ENCODE assay signal across 24 cellular contexts in genomic region chr13:25725104-25725503, GRCh38.
A peak's percentile ranks its signal among the peaks of the same experiment; 100 is the strongest.
DNase-seq lines count a peak whose midpoint lies in the region; ATAC-seq and TF ChIP-seq lines count a peak whose summit lies in the region.
"Had no signal": no experiment of that assay in that cellular context is flagged by ENCODE, and none has a peak within 500 bp of the region (broad histone marks: within the 10 kb centered on the region; RNA-seq: fewer than 3 reads in every experiment).

No MANE protein-coding gene starts in this region.

- H3K4me1 Mint-ChIP-seq in endodermal cell: peaks cover 12% of the 10 kb centered on the region

- H3K27me3 Mint-ChIP-seq in endodermal cell (ENCODE audit: insufficient read depth): no peaks in the 10 kb centered on the region
- H3K27me3 Mint-ChIP-seq: CD4-positive, CD25-positive, alpha-beta regulatory T cell had no signal

- H3K79me2 ChIP-seq in PC-3 (ENCODE audit: low read length): no peaks in the 10 kb centered on the region
- H3K79me2 ChIP-seq in PC-9 (ENCODE audit: low read depth): no peaks in the 10 kb centered on the region

- 87 to 100% methylated on average over 2 to 3 of the region's 3 CpGs for WGBS in endodermal cell (ENCODE audit: insufficient coverage in 1 of 2, insufficient read length in 1 of 2), 2 experiments
- WGBS in thyroid gland, 2 donors: 86 to 92% methylated on average over 3 of the region's 3 CpGs

- no peak overlapping the region for H2AFZ ChIP-seq in PC-3 (ENCODE audit: low read length)
- H2AFZ ChIP-seq in PC-9: no peak overlapping the region

- DNase-seq in PC-3: no peak
- no peak for DNase-seq in endodermal cell
- no peak for DNase-seq in PC-9
- DNase-seq in thyroid gland: no peak
- no peak for DNase-seq in foreskin fibroblast
- DNase-seq: CD4-positive, CD25-positive, alpha-beta regulatory T cell; DMS153; H7; KG1; NCI-H1092 treated with DMSO at 0.1 percent for 48 hours; NCI-H1436; NCI-H187 treated with DMSO at 0.1 percent for 48 hours; NCI-H2107; NCI-H524; NCI-H748 treated with DMSO at 0.1 percent for 48 hours; NK-92 treated with Interleukin-12 subunit alpha and Interleukin-12 subunit beta, amount 100 ng/mL, for 24 hours; SHP77 had no signal

- CTCF ChIA-PET in PC-3 (lab: Charles Lee): no interaction called here
- CTCF ChIA-PET in PC-9 (lab: Charles Lee): no interaction called here

- H3K9me2 ChIP-seq in PC-3 (replicated peaks; ENCODE audit: low read length) (no peaks in the 10 kb centered on the region), PC-9 (ENCODE audit: insufficient read depth) (no peaks in the 10 kb centered on the region)

- BruUV-seq in PC-3 (replicated peaks; lab: Mats Ljungman, UMichigan) (no TSS peak), PC-9 (replicated peaks; lab: Mats Ljungman, UMichigan) (no TSS peak)

- POLR2A ChIA-PET in PC-3 (lab: Charles Lee; ENCODE audit: unreplicated experiment): no interaction called here
- POLR2A ChIA-PET in PC-9 (lab: Charles Lee; ENCODE audit: unreplicated experiment): no interaction called here

- H3K27me3 ChIP-seq in PC-3 (ENCODE audit: low read length): no peaks in the 10 kb centered on the region; the same call in 1 of the 2 replicates
- no peaks in the 10 kb centered on the region for H3K27me3 ChIP-seq in endodermal cell (ENCODE audit: control insufficient read depth, insufficient read depth, low read length, poor library complexity, severe bottlenecking)
- peaks cover 42% of the 10 kb centered on the region for H3K27me3 ChIP-seq in PC-9 (ENCODE audit: insufficient read depth, low read depth)
- no peaks in the 10 kb centered on the region for H3K27me3 ChIP-seq in thyroid gland
- H3K27me3 ChIP-seq: BLaER1 had no signal

- no peak overlapping the region for H3K4me3 ChIP-seq in PC-3 (ENCODE audit: low read length)
- H3K4me3 ChIP-seq in endodermal cell (ENCODE audit: low read length): no peak overlapping the region
- H3K4me3 ChIP-seq in PC-9: no peak overlapping the region
- no peak overlapping the region for H3K4me3 ChIP-seq in thyroid gland (replicated peaks in 1 of 3)
- no peak overlapping the region for H3K4me3 ChIP-seq in foreskin fibroblast (ENCODE audit: low read depth in 1 of 2, low read length in 2 of 2)
- H3K4me3 ChIP-seq: BLaER1, SK-N-MC had no signal

- H3K4me2 ChIP-seq in PC-3 (ENCODE audit: low read length) (no peak overlapping the region), PC-9 (no peak overlapping the region)
- H3K4me2 ChIP-seq: BLaER1 had no signal

- no peaks in the 10 kb centered on the region for H3K36me3 Mint-ChIP-seq in endodermal cell (ENCODE audit: low read depth)
- H3K36me3 Mint-ChIP-seq: CD4-positive, CD25-positive, alpha-beta regulatory T cell had no signal

- H3F3A ChIP-seq in PC-3 (ENCODE audit: low read length, unreplicated experiment) (no peaks in the 10 kb centered on the region), PC-9 (ENCODE audit: insufficient read depth, low read depth) (no peaks in the 10 kb centered on the region)

- 0 out of 2 replicates have a peak, but pooled peaks have one; percentile 4 for TF ChIP-seq CTCF in 22Rv1 (IDR thresholded peaks at IDR 0.05)
- 0 out of 2 replicates have a peak, but pooled peaks have one; percentile 12 for TF ChIP-seq CTCF in PC-3 (conservative IDR thresholded peaks at IDR 0.05; ENCODE audit: low read depth, low read length)
- peak; percentile 56 for TF ChIP-seq CTCF in endodermal cell (conservative IDR thresholded peaks at IDR 0.05)
- TF ChIP-seq CTCF in PC-9 (conservative IDR thresholded peaks at IDR 0.05): no peak
- no peak for TF ChIP-seq CTCF in thyroid gland (IDR thresholded peaks at IDR 0.05)
- TF ChIP-seq CTCF in foreskin fibroblast (IDR thresholded peaks at IDR 0.05; ENCODE audit: low read depth, low read length): no peak

- H3K4me1 ChIP-seq in PC-3 (ENCODE audit: insufficient read depth, low read length) (no peaks in the 10 kb centered on the region), endodermal cell (ENCODE audit: control insufficient read depth, insufficient read depth, low read length) (no peaks in the 10 kb centered on the region), PC-9 (replicated peaks; ENCODE audit: insufficient read depth) (no peaks in the 10 kb centered on the region), thyroid gland (no peaks in the 10 kb centered on the region)
- H3K4me1 ChIP-seq: BLaER1 had no signal

- H3K36me3 ChIP-seq in KOPT-K1 (ENCODE audit: insufficient read depth, low read length) (no peaks in the 10 kb centered on the region), PC-3 (ENCODE audit: low read depth, low read length) (no peaks in the 10 kb centered on the region), endodermal cell (ENCODE audit: control insufficient read depth, insufficient read depth, low read length) (no peaks in the 10 kb centered on the region), PC-9 (ENCODE audit: low read depth) (no peaks in the 10 kb centered on the region), thyroid gland (no peaks in the 10 kb centered on the region)
- H3K36me3 ChIP-seq: BLaER1 had no signal

- intact Hi-C loops in PC-3 (cut with micrococcal nuclease) (no loop called here), PC-9 (cut with micrococcal nuclease; ENCODE audit: unreplicated experiment) (no loop called here), thyroid gland (cut with DNase I) (no loop called here)

- H3K27ac Mint-ChIP-seq in endodermal cell: no peak overlapping the region

- no peaks in the 10 kb centered on the region for H4K20me1 ChIP-seq in PC-3 (ENCODE audit: low read length)
- H4K20me1 ChIP-seq in PC-9 (ENCODE audit: insufficient read depth): no peaks in the 10 kb centered on the region
- H4K20me1 ChIP-seq: BLaER1 had no signal

- no peaks in the 10 kb centered on the region for H3K9me3 Mint-ChIP-seq in endodermal cell

- H3K9me3 ChIP-seq in KOPT-K1 (ENCODE audit: insufficient read depth, low read length, poor library complexity, severe bottlenecking) (no peaks in the 10 kb centered on the region), PC-3 (ENCODE audit: low read length) (no peaks in the 10 kb centered on the region), endodermal cell (ENCODE audit: control insufficient read depth, low read length) (no peaks in the 10 kb centered on the region), PC-9 (ENCODE audit: insufficient read depth, low read depth) (no peaks in the 10 kb centered on the region), thyroid gland (no peaks in the 10 kb centered on the region)

- no peak for TF ChIP-seq POLR2A in thyroid gland (IDR thresholded peaks at IDR 0.05)

- H3K27ac ChIP-seq in 22Rv1 (no peak overlapping the region), KOPT-K1 (ENCODE audit: low read depth, low read length, poor library complexity, severe bottlenecking) (peak overlapping the region; percentile 47), PC-3 (ENCODE audit: low read length) (no peak overlapping the region), endodermal cell (ENCODE audit: low read depth, low read length) (no peak overlapping the region), PC-9 (no peak overlapping the region), thyroid gland (no peak overlapping the region)
- H3K27ac ChIP-seq: BLaER1, RWPE1, SK-N-MC had no signal

- H3K9ac ChIP-seq in PC-3 (ENCODE audit: low read length): no peak overlapping the region
- H3K9ac ChIP-seq in endodermal cell (ENCODE audit: extremely low read depth, low read length, poor library complexity, severe bottlenecking): no peak overlapping the region
- H3K9ac ChIP-seq: BLaER1 had no signal

- ATAC-seq in PC-3 (no peak), HG03571 (IDR thresholded peaks at IDR 0.05; ENCODE audit: unreplicated experiment) (no peak)
- ATAC-seq: Panc1 had no signal

- H3K4me3 Mint-ChIP-seq in endodermal cell: no peak overlapping the region
- H3K4me3 Mint-ChIP-seq: CD4-positive, CD25-positive, alpha-beta regulatory T cell had no signal

Comparison
In these comparisons a context has a peak if more than half of its experiments do, and no peak if none do; other contexts are left out.
1. CTCF ChIP-seq: peak in 22Rv1 (single experiment), PC-3 (single experiment) and endodermal cell (single experiment); none in PC-9 (single experiment), thyroid gland (0 of 6) and foreskin fibroblast (single experiment).